In the genomic region with DNA sequence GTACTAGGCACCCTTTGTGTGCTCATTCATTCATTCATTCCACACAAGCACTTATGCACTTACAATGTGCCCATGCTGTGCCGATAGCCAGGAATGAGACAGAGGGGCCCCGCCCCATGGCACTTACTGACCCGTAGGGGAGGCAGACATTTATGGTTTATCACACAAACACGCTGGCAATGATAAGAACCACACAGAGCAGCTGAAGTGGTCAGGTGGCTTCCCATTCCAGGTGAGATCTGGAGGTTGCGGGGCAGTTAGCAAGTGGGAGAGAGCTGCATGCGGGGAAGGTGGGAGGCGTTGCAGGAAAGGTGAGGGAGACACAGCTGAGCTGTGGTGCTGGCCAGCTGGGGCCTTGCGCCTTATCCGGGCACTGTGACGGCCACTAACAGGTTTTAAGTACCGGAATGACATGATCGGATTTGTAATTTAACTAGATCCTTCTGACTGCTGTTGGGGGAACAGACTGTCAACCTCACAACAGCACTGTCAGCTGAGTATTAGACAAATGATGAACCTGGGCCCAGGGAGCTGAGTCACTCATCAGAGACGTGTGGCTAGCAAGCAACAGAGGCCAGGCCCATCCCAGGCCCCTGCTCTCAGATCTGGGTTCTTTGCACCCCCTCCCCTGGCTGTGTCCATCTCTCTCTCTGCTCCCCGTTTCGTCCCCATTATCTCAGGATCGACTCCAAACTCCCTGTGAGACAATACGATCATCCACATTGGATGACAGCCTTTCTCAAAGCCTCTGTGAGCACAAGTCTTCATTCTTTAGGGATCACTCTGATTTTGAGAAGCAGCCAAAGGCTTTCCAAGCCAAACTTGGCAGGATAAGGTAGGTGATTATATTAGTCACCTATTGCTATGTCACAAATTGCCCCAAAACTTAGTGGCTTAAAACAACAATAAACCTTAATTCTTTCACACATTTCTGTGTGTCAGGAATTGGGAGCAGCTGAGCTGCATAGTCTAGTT, we compare ENCODE assay signal across 15 cellular contexts. TPM values are rescaled to one million over a fixed set of nuclear protein-coding genes. Genes with fewer than 3 reads are reported as not detected.
DNase-seq lines count a peak whose midpoint lies in the region; ATAC-seq and TF ChIP-seq lines count a peak whose summit lies in the region.
"Had no signal": no experiment of that assay in that cellular context is flagged by ENCODE, and none has a peak within 500 bp of the region (broad histone marks: within the 10 kb centered on the region; RNA-seq: fewer than 3 reads in every experiment).

No MANE protein-coding gene starts in this region.

- H3K4me3 ChIP-seq in GM23338 (no peak overlapping the region), esophagus muscularis mucosa (no peak overlapping the region)
- H3K4me3 ChIP-seq: heart right ventricle had no signal

- H3K27ac Mint-ChIP-seq in GM23338, result no peak overlapping the region
- no peak overlapping the region for H3K27ac Mint-ChIP-seq in activated CD4-positive, alpha-beta T cell treated with anti-CD3 and anti-CD28 coated beads, Interleukin-2, amount 10 ng/mL, durations not matched to agents 7 days and 5 days
- H3K27ac Mint-ChIP-seq: activated B cell treated with CpG ODN at 0.5 μM for 24 hours; activated T-cell treated with anti-CD3 and anti-CD28 coated beads, Interleukin-2, amount 50 U/mL, for 72 hours had no signal

- no peak overlapping the region for H3K4me3 Mint-ChIP-seq in GM23338
- no peak overlapping the region for H3K4me3 Mint-ChIP-seq in activated CD4-positive, alpha-beta T cell treated with anti-CD3 and anti-CD28 coated beads, Interleukin-2, amount 10 ng/mL, durations not matched to agents 7 days and 5 days
- H3K4me3 Mint-ChIP-seq: activated B cell treated with CpG ODN at 0.5 μM for 24 hours; activated T-cell treated with anti-CD3 and anti-CD28 coated beads, Interleukin-2, amount 50 U/mL, for 72 hours had no signal

- no peak for TF ChIP-seq EP300 in esophagus muscularis mucosa (IDR thresholded peaks at IDR 0.05)

- H4K20me1 ChIP-seq in GM23338 (replicated peaks; ENCODE audit: insufficient read depth), result no peaks in the 10 kb centered on the region

- POLR2A ChIA-PET in activated CD4-positive, alpha-beta T cell treated with anti-CD3 and anti-CD28 coated beads, Interleukin-2, amount 10 ng/mL, durations not matched to agents 7 days and 5 days (lab: Charles Lee), result no interaction called here

- CTCF ChIA-PET in activated CD4-positive, alpha-beta T cell treated with anti-CD3 and anti-CD28 coated beads, Interleukin-2, amount 10 ng/mL, durations not matched to agents 7 days and 5 days (lab: Charles Lee), result interaction anchor here (0.5 kb wide), 1 partner anchor 69 kb away, joined by 5 read pairs; no protein-coding TSS in a partner anchor

- no peak for TF ChIP-seq POLR2A in esophagus muscularis mucosa (IDR thresholded peaks at IDR 0.05; ENCODE audit: low read depth)

- H3F3A ChIP-seq in GM23338 (replicated peaks; ENCODE audit: low read depth), result peaks cover 5% of the 10 kb centered on the region; the same call in 1 of the 2 replicates

- H3K79me2 ChIP-seq in GM23338 (replicated peaks; ENCODE audit: insufficient read depth), result no peaks in the 10 kb centered on the region

- H3K4me2 ChIP-seq in GM23338, result no peak overlapping the region

- WGBS in esophagus muscularis mucosa, result 57% methylated on average over 17 of the region's 17 CpGs

- no peak for ATAC-seq in GM23338
- no peak for ATAC-seq in HG03342 (IDR thresholded peaks at IDR 0.05; ENCODE audit: unreplicated experiment)
- no peak for ATAC-seq in GM19395 (IDR thresholded peaks at IDR 0.05; ENCODE audit: unreplicated experiment)
- ATAC-seq in GM21529 (IDR thresholded peaks at IDR 0.05; ENCODE audit: unreplicated experiment), result no peak
- ATAC-seq: activated T-cell treated with anti-CD3 and anti-CD28 coated beads, Interleukin-2, amount 50 U/mL, for 72 hours; sciatic nerve had no signal

- intact Hi-C loops in esophagus muscularis mucosa (cut with DNase I), result no loop called here

- H3K9me3 ChIP-seq in esophagus muscularis mucosa, result no peaks in the 10 kb centered on the region
- H3K9me3 ChIP-seq: heart right ventricle had no signal

- no peaks in the 10 kb centered on the region; the same call in 2 of the 3 replicates for H3K36me3 Mint-ChIP-seq in GM23338 (ENCODE audit: low read depth)
- no peaks in the 10 kb centered on the region for H3K36me3 Mint-ChIP-seq in activated CD4-positive, alpha-beta T cell treated with anti-CD3 and anti-CD28 coated beads, Interleukin-2, amount 10 ng/mL, durations not matched to agents 7 days and 5 days (ENCODE audit: low read depth)

- H3K9me3 Mint-ChIP-seq in GM23338, result no peaks in the 10 kb centered on the region
- no peaks in the 10 kb centered on the region for H3K9me3 Mint-ChIP-seq in activated CD4-positive, alpha-beta T cell treated with anti-CD3 and anti-CD28 coated beads, Interleukin-2, amount 10 ng/mL, durations not matched to agents 7 days and 5 days
- H3K9me3 Mint-ChIP-seq: activated B cell treated with CpG ODN at 0.5 μM for 24 hours; activated T-cell treated with anti-CD3 and anti-CD28 coated beads, Interleukin-2, amount 50 U/mL, for 72 hours had no signal

- H2AFZ ChIP-seq in GM23338, result peak overlapping the region; percentile 7; the same call in 1 of the 2 replicates

- peaks cover 4% of the 10 kb centered on the region for H3K4me1 Mint-ChIP-seq in GM23338
- H3K4me1 Mint-ChIP-seq in activated CD4-positive, alpha-beta T cell treated with anti-CD3 and anti-CD28 coated beads, Interleukin-2, amount 10 ng/mL, durations not matched to agents 7 days and 5 days, result no peaks in the 10 kb centered on the region
- H3K4me1 Mint-ChIP-seq: activated B cell treated with CpG ODN at 0.5 μM for 24 hours had no signal

- no peaks in the 10 kb centered on the region for H3K9me2 ChIP-seq in GM23338 (ENCODE audit: insufficient read depth)

- no peak for DNase-seq in GM23338 (ENCODE audit: low spot score)
- peak; percentile 69 for DNase-seq in NCI-H82 treated with DMSO at 0.1 percent for 48 hours (lab: John Stamatoyannopoulos, UW; ENCODE audit: unreplicated experiment)
- DNase-seq in esophagus muscularis mucosa (ENCODE audit: extremely low spot score), result no peak
- peak; percentile 64 for DNase-seq in renal cortical epithelial cell (ENCODE audit: low read depth)
- no peak for DNase-seq in activated CD4-positive, alpha-beta T cell treated with anti-CD3 and anti-CD28 coated beads, Interleukin-2, amount 10 ng/mL, durations not matched to agents 7 days and 5 days
- DNase-seq: activated B cell treated with CpG ODN at 0.5 μM for 24 hours; activated T-cell treated with anti-CD3 and anti-CD28 coated beads, Interleukin-2, amount 50 U/mL, for 72 hours; DND-41; heart right ventricle; NCI-H187 had no signal

- H3K36me3 ChIP-seq in GM23338 (ENCODE audit: insufficient read depth) (no peaks in the 10 kb centered on the region), esophagus muscularis mucosa (no peaks in the 10 kb centered on the region)
- H3K36me3 ChIP-seq: heart right ventricle had no signal

- H3K27me3 ChIP-seq in GM23338 (ENCODE audit: insufficient read depth) (no peaks in the 10 kb centered on the region), esophagus muscularis mucosa (no peaks in the 10 kb centered on the region)

- H3K4me1 ChIP-seq in GM23338 (ENCODE audit: insufficient read depth), result no peaks in the 10 kb centered on the region
- H3K4me1 ChIP-seq in esophagus muscularis mucosa, result peaks cover 25 to 62% (median 51%) of the 10 kb centered on the region in 4 donors

- TF ChIP-seq CTCF in GM23338 (conservative IDR thresholded peaks at IDR 0.05; ENCODE audit: low read depth in 2 of 2) (no peak), esophagus muscularis mucosa (IDR thresholded peaks at IDR 0.05) (no peak)

- H3K27ac ChIP-seq in GM23338 (ENCODE audit: low read depth) (no peak overlapping the region), esophagus muscularis mucosa (replicated peaks in 1 of 4) (peak overlapping the region in 3 of 4 donors; percentile 40 to 45 (median 45))

- H3K27me3 Mint-ChIP-seq in GM23338 (ENCODE audit: insufficient read depth, low read depth, poor library complexity), result peaks cover 3% of the 10 kb centered on the region
- H3K27me3 Mint-ChIP-seq in activated CD4-positive, alpha-beta T cell treated with anti-CD3 and anti-CD28 coated beads, Interleukin-2, amount 10 ng/mL, durations not matched to agents 7 days and 5 days, result no peaks in the 10 kb centered on the region

TF ChIP-seq in GM23338, 12 proteins besides CTCF, POLR2A, EP300 and RAD21 (continues in another document):
- TF ChIP-seq NANOG (IDR thresholded peaks at IDR 0.05; ENCODE audit: borderline replicate concordance) (no peak), EZH2 (IDR thresholded peaks at IDR 0.05; ENCODE audit: low read depth, unreplicated experiment) (no peak), ZNF331 (CRISPR knock-in tag; IDR thresholded peaks at IDR 0.05; ENCODE audit: low read depth) (no peak), CREB1 (CRISPR knock-in tag; IDR thresholded peaks at IDR 0.05; ENCODE audit: low read depth) (no peak)

RNA-seq across cellular contexts. Expression of gene RASD2, which starts 28.4 kb away (rescaled TPM):
- 3.2 and 3.6 TPM in 2 replicates for total RNA-seq in GM23338 (2014; rRNA removed; shearing (Covaris generic))
- 1.2 and 1.5 TPM in 2 replicates for polyA plus RNA-seq in GM23338 (2016; fragmentation: Nextera tagmentation; extraction: Ambion mirVana)
- total RNA-seq in esophagus muscularis mucosa (10 to 100 TPM; 18.4 to 53.6 (median 31.7) TPM), renal cortical epithelial cell (0.35 and 3.0 TPM in 2 replicates)
- not detected for total RNA-seq in activated CD4-positive, alpha-beta T cell treated with anti-CD3 and anti-CD28 coated beads, Interleukin-2, amount 10 ng/mL, durations not matched to agents 7 days and 5 days
- total RNA-seq: activated B cell treated with CpG ODN at 0.5 μM for 24 hours had no signal

RNA-seq across cellular contexts. Expression of gene MB, which starts 48.1 kb away (rescaled TPM):
- total RNA-seq in GM23338 (2014; rRNA removed; shearing (Covaris generic)), result not detected in 2 replicates
- 0.64 TPM in 1 of 2 replicates, not detected in the other for polyA plus RNA-seq in GM23338 (2016; fragmentation: Nextera tagmentation; extraction: Ambion mirVana)
- 1 to 10 TPM in 1 of 4 donors, under 1 TPM in 1, not detected in 2; 0.63 to 3.0 TPM for total RNA-seq in esophagus muscularis mucosa
- total RNA-seq in renal cortical epithelial cell, result not detected in 2 replicates
- under 1 TPM in 1 of 2 experiments, not detected in 1; 0.20 TPM for total RNA-seq in activated CD4-positive, alpha-beta T cell treated with anti-CD3 and anti-CD28 coated beads, Interleukin-2, amount 10 ng/mL, durations not matched to agents 7 days and 5 days
- total RNA-seq: activated B cell treated with CpG ODN at 0.5 μM for 24 hours, mononuclear cell, sciatic nerve had no signal

Comparison
In these comparisons a context has a peak if more than half of its experiments do, and no peak if none do; other contexts are left out.
1. DNase-seq: peak in NCI-H82 treated with DMSO at 0.1 percent for 48 hours (single experiment) and renal cortical epithelial cell (single experiment); none in GM23338 (single experiment), esophagus muscularis mucosa (single experiment) and activated CD4-positive, alpha-beta T cell treated with anti-CD3 and anti-CD28 coated beads, Interleukin-2, amount 10 ng/mL, durations not matched to agents 7 days and 5 days (single experiment).